Comparison of ENCODE assay signal across 8 cellular contexts in the genomic region with DNA sequence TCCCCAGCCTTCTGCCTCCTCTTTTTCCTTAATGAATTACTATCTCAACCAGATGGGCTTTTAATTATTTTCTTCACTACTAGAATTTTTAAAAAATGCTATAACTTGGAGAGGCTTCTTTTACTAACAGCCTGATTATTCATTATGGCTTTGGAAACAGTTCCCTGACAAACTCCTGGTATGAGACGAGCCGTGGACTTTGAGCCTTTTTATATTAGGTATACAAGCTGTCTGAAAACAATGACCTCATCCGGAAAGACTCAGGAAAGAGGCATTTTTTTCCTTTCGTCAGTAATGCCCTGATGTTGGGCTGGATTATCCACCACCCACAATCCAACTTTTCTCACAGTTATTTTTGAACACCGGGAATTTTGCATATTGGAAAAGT. TPM values are rescaled to one million over a fixed set of nuclear protein-coding genes. Genes with fewer than 3 reads are reported as not detected.
A peak's percentile ranks its signal among the peaks of the same experiment; 100 is the strongest.
DNase-seq lines count a peak whose midpoint lies in the region; ATAC-seq and TF ChIP-seq lines count a peak whose summit lies in the region.

No MANE protein-coding gene starts in this region.

- H3K36me3 ChIP-seq in subcutaneous abdominal adipose tissue (ENCODE audit: control insufficient read depth in 5 of 5, insufficient read depth in 5 of 5, low read length in 5 of 5): no peaks in the 10 kb centered on the region

- no peak overlapping the region for H3K27ac Mint-ChIP-seq in activated CD4-positive, alpha-beta memory T cell treated with anti-CD3 and anti-CD28 coated beads, Interleukin-2, amount 10 ng/mL, durations not matched to agents 7 days and 5 days

- no peaks in the 10 kb centered on the region for H3K4me1 Mint-ChIP-seq in activated CD4-positive, alpha-beta memory T cell treated with anti-CD3 and anti-CD28 coated beads, Interleukin-2, amount 10 ng/mL, durations not matched to agents 7 days and 5 days

- no peak overlapping the region for H3K4me3 ChIP-seq in cardiac fibroblast (replicated peaks in 1 of 2; ENCODE audit: low read depth in 2 of 2, low read length in 2 of 2)
- H3K4me3 ChIP-seq in subcutaneous abdominal adipose tissue (ENCODE audit: low read depth in 1 of 5, low read length in 5 of 5): peak overlapping the region in 4 of 5 donors; percentile 53 to 68 (median 66)

- peaks cover 5 to 60% (median 48%) of the 10 kb centered on the region in 5 donors for H3K4me1 ChIP-seq in subcutaneous abdominal adipose tissue (ENCODE audit: control insufficient read depth in 5 of 5, insufficient read depth in 5 of 5, low read length in 5 of 5)

- no peaks in the 10 kb centered on the region for H3K9me3 ChIP-seq in subcutaneous abdominal adipose tissue (ENCODE audit: control insufficient read depth in 5 of 5, low read length in 5 of 5)

- peaks cover 4% of the 10 kb centered on the region for H3K27me3 Mint-ChIP-seq in activated CD4-positive, alpha-beta memory T cell treated with anti-CD3 and anti-CD28 coated beads, Interleukin-2, amount 10 ng/mL, durations not matched to agents 7 days and 5 days

- H3K27me3 ChIP-seq in subcutaneous abdominal adipose tissue (ENCODE audit: control insufficient read depth in 5 of 5, insufficient read depth in 4 of 5, low read length in 5 of 5): no peaks in the 10 kb centered on the region

- peak overlapping the region; percentile 71 for H3K27ac ChIP-seq in subcutaneous abdominal adipose tissue (ENCODE audit: low read depth, low read length)

- no peak overlapping the region for H3K4me3 Mint-ChIP-seq in activated CD4-positive, alpha-beta memory T cell treated with anti-CD3 and anti-CD28 coated beads, Interleukin-2, amount 10 ng/mL, durations not matched to agents 7 days and 5 days

- no peak for TF ChIP-seq CTCF in cardiac fibroblast (IDR thresholded peaks at IDR 0.05; ENCODE audit: low read depth, low read length)

- DNase-seq in HT1080 (ENCODE audit: low read depth) (peak; percentile 35), cardiac fibroblast (ENCODE audit: low read depth in 2 of 2) (peak; percentile 62 to 74), left colon (peak in 1 of 2 donors; percentile 34), NCI-H2029 (lab: John Stamatoyannopoulos, UW) (no peak)
- no peak for DNase-seq in activated CD4-positive, alpha-beta memory T cell treated with anti-CD3 and anti-CD28 coated beads, Interleukin-2, amount 10 ng/mL, durations not matched to agents 7 days and 5 days

- POLR2A ChIA-PET in activated CD4-positive, alpha-beta memory T cell treated with anti-CD3 and anti-CD28 coated beads, Interleukin-2, amount 10 ng/mL, durations not matched to agents 7 days and 5 days (lab: Charles Lee): no interaction called here

- H3K9ac ChIP-seq in subcutaneous abdominal adipose tissue (ENCODE audit: low read length in 5 of 5): peak overlapping the region in 3 of 5 donors; percentile 30 to 73 (median 38)

- H3K36me3 Mint-ChIP-seq in activated CD4-positive, alpha-beta memory T cell treated with anti-CD3 and anti-CD28 coated beads, Interleukin-2, amount 10 ng/mL, durations not matched to agents 7 days and 5 days (ENCODE audit: low read depth): no peaks in the 10 kb centered on the region

- intact Hi-C loops in left colon (cut with DNase I, micrococcal nuclease): no loop called here

- TF ChIP-seq POLR2A in GM18505 (IDR thresholded peaks at IDR 0.05; ENCODE audit: borderline replicate concordance, extremely low read depth, insufficient read depth, insufficient read length): no peak

- H3K9me3 Mint-ChIP-seq in activated CD4-positive, alpha-beta memory T cell treated with anti-CD3 and anti-CD28 coated beads, Interleukin-2, amount 10 ng/mL, durations not matched to agents 7 days and 5 days: no peaks in the 10 kb centered on the region

- CTCF ChIA-PET in activated CD4-positive, alpha-beta memory T cell treated with anti-CD3 and anti-CD28 coated beads, Interleukin-2, amount 10 ng/mL, durations not matched to agents 7 days and 5 days (lab: Charles Lee): no interaction called here

- ATAC-seq in left colon (peak; percentile 90), GM19467 (IDR thresholded peaks at IDR 0.05; ENCODE audit: unreplicated experiment) (no peak), GM18505 (IDR thresholded peaks at IDR 0.05; ENCODE audit: unreplicated experiment) (no peak)

RNA-seq across cellular contexts. Expression of a gene that starts 26.7 kb away (rescaled TPM):
- total RNA-seq in HT1080 (2014; rRNA removed; shearing (Covaris generic)): 0.10 and 1.3 TPM in 2 replicates
- 0.06 and 0.24 TPM in 2 replicates for polyA plus RNA-seq in HT1080 (2015; cell fraction: cytosol; rRNA removed)
- 0.03 and 0.06 TPM in 2 replicates for polyA plus RNA-seq in HT1080 (2015; cell fraction: nucleus; rRNA removed)
- total RNA-seq in left colon: 100 to 1,000 TPM; 107 to 118 TPM
- 10 to 100 TPM; 91.5 to 97.9 TPM for total RNA-seq in activated CD4-positive, alpha-beta memory T cell treated with anti-CD3 and anti-CD28 coated beads, Interleukin-2, amount 10 ng/mL, durations not matched to agents 7 days and 5 days

Comparison
In these comparisons a context has a peak if more than half of its experiments do, and no peak if none do; other contexts are left out.
1. DNase-seq: peak in HT1080 (single experiment) and cardiac fibroblast (2 of 2); none in activated CD4-positive, alpha-beta memory T cell treated with anti-CD3 and anti-CD28 coated beads, Interleukin-2, amount 10 ng/mL, durations not matched to agents 7 days and 5 days (single experiment) and NCI-H2029 (single experiment).
2. H3K4me3 ChIP-seq: peak in subcutaneous abdominal adipose tissue (4 of 5); none in cardiac fibroblast (0 of 2).
3. RNA of a gene that starts 26.7 kb away (total RNA-seq): 107 to 118 TPM in left colon and 91.5 to 97.9 TPM in activated CD4-positive, alpha-beta memory T cell treated with anti-CD3 and anti-CD28 coated beads, Interleukin-2, amount 10 ng/mL, durations not matched to agents 7 days and 5 days; 0.10 to 1.3 TPM in HT1080; every median in the first group is over 10 times any median in the second.